In the genomic region with DNA sequence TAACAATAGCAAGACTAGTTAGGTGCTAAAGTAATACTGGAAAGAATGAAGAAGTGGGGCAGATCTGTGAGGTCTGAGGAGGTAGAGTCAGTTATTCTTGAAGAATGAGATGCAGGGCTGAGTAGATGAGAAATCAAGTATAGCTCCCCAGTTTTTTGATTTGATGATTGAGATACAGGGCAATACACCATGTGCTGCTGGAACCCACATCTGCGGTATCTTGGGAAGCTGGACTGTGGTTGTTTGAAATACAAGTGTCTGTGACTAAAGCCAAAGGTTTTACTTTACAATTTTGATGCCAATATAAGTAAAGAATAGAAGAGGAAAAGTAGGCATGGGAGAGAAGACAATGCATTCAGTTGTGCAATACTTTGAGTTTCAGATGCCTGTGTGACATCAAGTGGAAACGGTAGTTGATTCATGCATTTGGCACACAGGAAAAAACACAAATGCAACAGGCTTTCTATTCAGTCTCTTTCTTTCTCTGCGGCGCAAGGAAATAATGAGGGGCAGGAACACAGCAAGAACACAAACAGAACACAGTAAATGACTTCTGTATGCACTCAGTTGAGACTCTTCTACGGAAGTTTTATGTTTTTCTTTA, we compare ENCODE assay signal across 9 cellular contexts.
A peak's percentile ranks its signal among the peaks of the same experiment; 100 is the strongest.
DNase-seq lines count a peak whose midpoint lies in the region; ATAC-seq and FAIRE-seq lines count a peak whose summit lies in the region.
"Had no signal": no experiment of that assay in that cellular context is flagged by ENCODE, and none has a peak within 500 bp of the region (broad histone marks: within the 10 kb centered on the region; RNA-seq: fewer than 3 reads in every experiment).

No MANE protein-coding gene starts in this region.

- no peak overlapping the region for H2AFZ ChIP-seq in Karpas-422 (ENCODE audit: low read length)

- peak overlapping the region; percentile 0 for H3K27ac Mint-ChIP-seq in activated naive CD8-positive, alpha-beta T cell
- no peak overlapping the region for H3K27ac Mint-ChIP-seq in activated naive CD8-positive, alpha-beta T cell treated with anti-CD3 and anti-CD28 coated beads for 36 hours
- H3K27ac Mint-ChIP-seq in T-helper 17 cell = peak overlapping the region; percentile 8

- 0 out of 2 replicates have a peak, but pooled peaks cover 2% of the 10 kb centered on the region for H3K27me3 ChIP-seq in Karpas-422 (ENCODE audit: low read length)

- no peak overlapping the region for H3K27ac ChIP-seq in Karpas-422 (ENCODE audit: low read length)

- H3K27me3 Mint-ChIP-seq in activated naive CD8-positive, alpha-beta T cell = no peaks in the 10 kb centered on the region
- H3K27me3 Mint-ChIP-seq in activated naive CD8-positive, alpha-beta T cell treated with anti-CD3 and anti-CD28 coated beads for 36 hours = no peaks in the 10 kb centered on the region
- H3K27me3 Mint-ChIP-seq in T-helper 17 cell = peaks cover 5% of the 10 kb centered on the region

- H4K20me1 ChIP-seq in Karpas-422 (ENCODE audit: insufficient read depth, low read depth, low read length) = no peaks in the 10 kb centered on the region

- H3K4me3 Mint-ChIP-seq in activated naive CD8-positive, alpha-beta T cell = no peak overlapping the region
- no peak overlapping the region for H3K4me3 Mint-ChIP-seq in activated naive CD8-positive, alpha-beta T cell treated with anti-CD3 and anti-CD28 coated beads for 36 hours
- no peak overlapping the region for H3K4me3 Mint-ChIP-seq in T-helper 17 cell

- H3K79me2 ChIP-seq in Karpas-422 (ENCODE audit: low read length) = no peaks in the 10 kb centered on the region

- ATAC-seq in T-helper 17 cell = no peak
- no peak for ATAC-seq in HG03439 (IDR thresholded peaks at IDR 0.05; ENCODE audit: unreplicated experiment)

- FAIRE-seq in urothelium cell line (lab: Jason Lieb, UNC) = no peak
- FAIRE-seq: D721Med had no signal

- no peak for DNase-seq in activated naive CD8-positive, alpha-beta T cell treated with anti-CD3 and anti-CD28 coated beads for 36 hours
- DNase-seq in T-helper 17 cell (no peak), foreskin melanocyte (peak; percentile 89), urothelium cell line (ENCODE audit: low spot score) (peak; percentile 46), DMS 273 (lab: John Stamatoyannopoulos, UW; ENCODE audit: unreplicated experiment) (no peak), Karpas-422 (no peak)

- H3K9ac ChIP-seq in Karpas-422 (ENCODE audit: low read length) = no peak overlapping the region

- no peaks in the 10 kb centered on the region for H3K9me2 ChIP-seq in Karpas-422 (replicated peaks; ENCODE audit: insufficient read depth, low read length)

- H3K9me3 Mint-ChIP-seq in activated naive CD8-positive, alpha-beta T cell (ENCODE audit: low read depth) = peaks cover 28% of the 10 kb centered on the region
- peaks cover 34% of the 10 kb centered on the region for H3K9me3 Mint-ChIP-seq in activated naive CD8-positive, alpha-beta T cell treated with anti-CD3 and anti-CD28 coated beads for 36 hours

- H3K36me3 ChIP-seq in Karpas-422 (ENCODE audit: insufficient read depth, low read length) = no peaks in the 10 kb centered on the region

- H3K4me2 ChIP-seq in Karpas-422 (ENCODE audit: low read depth, low read length, poor library complexity, severe bottlenecking) = no peak overlapping the region

- H3K4me1 Mint-ChIP-seq in activated naive CD8-positive, alpha-beta T cell (ENCODE audit: low read depth) = peaks cover 8% of the 10 kb centered on the region
- peaks cover 7% of the 10 kb centered on the region for H3K4me1 Mint-ChIP-seq in activated naive CD8-positive, alpha-beta T cell treated with anti-CD3 and anti-CD28 coated beads for 36 hours
- no peaks in the 10 kb centered on the region for H3K4me1 Mint-ChIP-seq in T-helper 17 cell

- peaks cover 27% of the 10 kb centered on the region for H3K36me3 Mint-ChIP-seq in activated naive CD8-positive, alpha-beta T cell
- H3K36me3 Mint-ChIP-seq in activated naive CD8-positive, alpha-beta T cell treated with anti-CD3 and anti-CD28 coated beads for 36 hours = peaks cover 30% of the 10 kb centered on the region
- H3K36me3 Mint-ChIP-seq in T-helper 17 cell (ENCODE audit: low read depth) = no peaks in the 10 kb centered on the region

- no peaks in the 10 kb centered on the region for H3K4me1 ChIP-seq in Karpas-422 (ENCODE audit: low read length)

- no peak overlapping the region for H3K4me3 ChIP-seq in Karpas-422 (ENCODE audit: low read length)

- no peaks in the 10 kb centered on the region for H3K9me3 ChIP-seq in T-helper 17 cell (ENCODE audit: control insufficient read depth, low read length, poor library complexity, severe bottlenecking)
- H3K9me3 ChIP-seq in Karpas-422 (ENCODE audit: low read length) = no peaks in the 10 kb centered on the region

Comparison
In these comparisons a context has a peak if more than half of its experiments do, and no peak if none do; other contexts are left out.
1. DNase-seq: peak in foreskin melanocyte (single experiment) and urothelium cell line (single experiment); none in activated naive CD8-positive, alpha-beta T cell treated with anti-CD3 and anti-CD28 coated beads for 36 hours (single experiment), T-helper 17 cell (0 of 3), DMS 273 (single experiment) and Karpas-422 (single experiment).